19 cellular contexts compared by ENCODE assay signal in the genomic region with DNA sequence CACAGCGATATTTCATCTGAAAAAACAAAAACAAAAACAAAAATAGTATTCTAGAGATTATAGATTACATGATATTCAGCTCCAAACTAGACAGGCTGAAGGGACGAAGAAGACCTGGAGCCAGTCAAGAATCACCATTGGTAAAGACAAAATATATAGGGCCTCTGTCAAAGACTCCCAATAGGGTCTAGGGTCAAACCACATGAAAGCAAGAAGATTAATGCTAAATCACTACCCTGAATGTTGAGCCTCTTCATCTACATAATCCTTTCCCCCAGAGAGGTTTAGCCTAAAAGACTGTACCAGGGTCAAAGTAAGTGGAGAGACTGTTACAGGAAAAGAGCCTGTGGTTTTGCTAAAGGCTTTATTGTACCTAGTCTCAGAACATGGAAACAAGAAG.
"Had no signal": no experiment of that assay in that cellular context is flagged by ENCODE, and none has a peak within 500 bp of the region (broad histone marks: within the 10 kb centered on the region; RNA-seq: fewer than 3 reads in every experiment).

No MANE protein-coding gene starts in this region.

- H3K36me3 ChIP-seq: SJCRH30 had no signal

- DNase-seq: Kasumi-1, MM.1S, NCI-H1092 treated with DMSO at 0.1 percent for 48 hours, NCI-H1436, NCI-H187, NCI-H2029, NCI-H2081 treated with DMSO at 0.1 percent for 48 hours, NCI-H2171, NCI-H226, NCI-H446, NCI-H510A, NCI-H526, PC-3, SHP77 treated with DMSO at 0.1 percent for 48 hours, SJCRH30 had no signal

- H3K4me3 ChIP-seq: SJCRH30 had no signal

- H3K27me3 ChIP-seq: SJCRH30 had no signal

- H3K4me2 ChIP-seq: KMS-11 had no signal

- H3K9ac ChIP-seq: KMS-11 had no signal

- H3K9me3 ChIP-seq: SJCRH30 had no signal

- H3K27ac ChIP-seq: KMS-11, SJCRH30 had no signal

- ATAC-seq: Panc1, PC-3, Right ventricle myocardium inferior, SK-N-SH treated with all-trans-retinoic acid at 6 μM for 48 hours had no signal
